Comparison of ENCODE assay signal across 1 cellular context in genomic region chr1:27366411-27367159, GRCh38.
TF ChIP-seq lines count a peak whose summit lies in the region.

MAP3K6 (minus strand) TSS chr1:27366961; CDS start chr1:27366597, 364 bp downstream.

TF ChIP-seq in K562, 482 proteins besides CTCF, POLR2A, EP300 and RAD21 (continued from another document):
- TF ChIP-seq CHD7 (IDR thresholded peaks at IDR 0.05; ENCODE audit: low read depth, low read length) (no peak), TBL1XR1 (IDR thresholded peaks at IDR 0.05; ENCODE audit: low read length in 2 of 2) (0 out of 4 replicates have a peak, but pooled peaks of 1 of the 2 experiments have one; percentile 42), ZNF175 (CRISPR knock-in tag; IDR thresholded peaks at IDR 0.05; ENCODE audit: low read depth) (no peak), ZBTB26 (CRISPR knock-in tag; IDR thresholded peaks at IDR 0.05) (no peak), ASH1L (IDR thresholded peaks at IDR 0.05; ENCODE audit: borderline replicate concordance, low read depth, partially characterized antibody) (no peak), ZNF655 (CRISPR knock-in tag; IDR thresholded peaks at IDR 0.05) (no peak), ZNF518B (CRISPR knock-in tag; IDR thresholded peaks at IDR 0.05) (no peak), ZBTB43 (CRISPR knock-in tag; IDR thresholded peaks at IDR 0.05) (no peak), MTF1 (CRISPR knock-in tag; IDR thresholded peaks at IDR 0.05; ENCODE audit: borderline replicate concordance) (no peak)
